In genomic region chr4:182175788-182176519, GRCh38 we compare ENCODE assay signal across 21 cellular contexts.
"Had no signal": no experiment of that assay in that cellular context is flagged by ENCODE, and none has a peak within 500 bp of the region (broad histone marks: within the 10 kb centered on the region; RNA-seq: fewer than 3 reads in every experiment).

No MANE protein-coding gene starts in this region.

- H3K4me3 ChIP-seq: adrenal gland, hepatocyte, left lung, sigmoid colon, thyroid gland had no signal

- H3K9ac ChIP-seq: parathyroid adenoma had no signal

- H3K79me2 ChIP-seq: parathyroid adenoma had no signal

- H3K27me3 ChIP-seq: adrenal gland, hepatocyte, left lung, sigmoid colon, thyroid gland had no signal

- H3K27me3 Mint-ChIP-seq: activated B cell treated with CpG ODN at 0.5 μM for 24 hours; activated CD8-positive, alpha-beta T cell treated with anti-CD3 and anti-CD28 coated beads for 36 hours; activated naive CD4-positive, alpha-beta T cell treated with anti-CD3 and anti-CD28 coated beads, Interleukin-2, amount 50 U/mL, for 24 hours; naive B cell; stimulated activated memory B cell treated with anti-CD40 and anti-IgM and Interleukin-4, amounts not matched to agents 10 μg/mL and 1 μg/mL and 100 μg/mL, for 72 hours had no signal

- FAIRE-seq: colon, TTC549 had no signal

- H3K36me3 Mint-ChIP-seq: activated naive CD4-positive, alpha-beta T cell treated with anti-CD3 and anti-CD28 coated beads, Interleukin-2, amount 50 U/mL, for 24 hours; naive B cell; stimulated activated memory B cell treated with anti-CD40 and anti-IgM and Interleukin-4, amounts not matched to agents 10 μg/mL and 1 μg/mL and 100 μg/mL, for 72 hours had no signal

- H3K4me2 ChIP-seq: hepatocyte had no signal

- H2AFZ ChIP-seq: hepatocyte, parathyroid adenoma had no signal

- H3K27ac ChIP-seq: adrenal gland, hepatocyte, left lung, parathyroid adenoma, sigmoid colon, thyroid gland had no signal

- DNase-seq: activated B cell treated with CpG ODN at 0.5 μM for 24 hours; activated CD4-positive, alpha-beta T cell treated with anti-CD3 and anti-CD28 coated beads for 48 hours; activated CD8-positive, alpha-beta T cell treated with anti-CD3 and anti-CD28 coated beads for 36 hours; activated effector memory CD4-positive, alpha-beta T cell treated with anti-CD3 and anti-CD28 coated beads, Interleukin-2, amount 50 U/mL, for 16 hours; activated T-cell treated with anti-CD3 and anti-CD28 coated beads, Interleukin-2, amount 50 U/mL, for 4 hours; adrenal gland; caudate nucleus; islet precursor cell; left lung; mammary epithelial cell; naive B cell; sigmoid colon; stimulated activated CD4-positive, alpha-beta T cell treated with anti-CD3 and anti-CD28 coated beads, Interleukin-2, amount 100 ng/mL, for 24 hours; thyroid gland had no signal

- H3K36me3 ChIP-seq: adrenal gland, left lung, sigmoid colon, thyroid gland had no signal

- H3K9me3 Mint-ChIP-seq: activated B cell treated with CpG ODN at 0.5 μM for 24 hours; activated CD8-positive, alpha-beta T cell treated with anti-CD3 and anti-CD28 coated beads for 36 hours; activated naive CD4-positive, alpha-beta T cell treated with anti-CD3 and anti-CD28 coated beads, Interleukin-2, amount 50 U/mL, for 24 hours; activated T-cell treated with anti-CD3 and anti-CD28 coated beads, Interleukin-2, amount 50 U/mL, for 4 hours; stimulated activated memory B cell treated with anti-CD40 and anti-IgM and Interleukin-4, amounts not matched to agents 10 μg/mL and 1 μg/mL and 100 μg/mL, for 72 hours had no signal

- H3K4me3 Mint-ChIP-seq: activated B cell treated with CpG ODN at 0.5 μM for 24 hours; activated CD8-positive, alpha-beta T cell treated with anti-CD3 and anti-CD28 coated beads for 36 hours; activated naive CD4-positive, alpha-beta T cell treated with anti-CD3 and anti-CD28 coated beads, Interleukin-2, amount 50 U/mL, for 24 hours; activated T-cell treated with anti-CD3 and anti-CD28 coated beads, Interleukin-2, amount 50 U/mL, for 4 hours; naive B cell; stimulated activated memory B cell treated with anti-CD40 and anti-IgM and Interleukin-4, amounts not matched to agents 10 μg/mL and 1 μg/mL and 100 μg/mL, for 72 hours had no signal

- H3K4me1 ChIP-seq: adrenal gland, left lung, parathyroid adenoma, sigmoid colon, thyroid gland had no signal

- ATAC-seq: activated CD8-positive, alpha-beta T cell treated with anti-CD3 and anti-CD28 coated beads for 36 hours; activated T-cell treated with anti-CD3 and anti-CD28 coated beads, Interleukin-2, amount 50 U/mL, for 4 hours; esophagus mucosa; left lung; stimulated activated memory B cell treated with anti-CD40 and anti-IgM and Interleukin-4, amounts not matched to agents 10 μg/mL and 1 μg/mL and 100 μg/mL, for 72 hours had no signal

- H3K27ac Mint-ChIP-seq: activated B cell treated with CpG ODN at 0.5 μM for 24 hours; activated CD8-positive, alpha-beta T cell treated with anti-CD3 and anti-CD28 coated beads for 36 hours; activated naive CD4-positive, alpha-beta T cell treated with anti-CD3 and anti-CD28 coated beads, Interleukin-2, amount 50 U/mL, for 24 hours; naive B cell; stimulated activated memory B cell treated with anti-CD40 and anti-IgM and Interleukin-4, amounts not matched to agents 10 μg/mL and 1 μg/mL and 100 μg/mL, for 72 hours had no signal

- H3K4me1 Mint-ChIP-seq: activated B cell treated with CpG ODN at 0.5 μM for 24 hours; activated naive CD4-positive, alpha-beta T cell treated with anti-CD3 and anti-CD28 coated beads, Interleukin-2, amount 50 U/mL, for 24 hours; naive B cell; stimulated activated memory B cell treated with anti-CD40 and anti-IgM and Interleukin-4, amounts not matched to agents 10 μg/mL and 1 μg/mL and 100 μg/mL, for 72 hours had no signal

- H3K9me3 ChIP-seq: adrenal gland, left lung, sigmoid colon, thyroid gland had no signal
